Comparison of ENCODE assay signal across 8 cellular contexts in the genomic region with DNA sequence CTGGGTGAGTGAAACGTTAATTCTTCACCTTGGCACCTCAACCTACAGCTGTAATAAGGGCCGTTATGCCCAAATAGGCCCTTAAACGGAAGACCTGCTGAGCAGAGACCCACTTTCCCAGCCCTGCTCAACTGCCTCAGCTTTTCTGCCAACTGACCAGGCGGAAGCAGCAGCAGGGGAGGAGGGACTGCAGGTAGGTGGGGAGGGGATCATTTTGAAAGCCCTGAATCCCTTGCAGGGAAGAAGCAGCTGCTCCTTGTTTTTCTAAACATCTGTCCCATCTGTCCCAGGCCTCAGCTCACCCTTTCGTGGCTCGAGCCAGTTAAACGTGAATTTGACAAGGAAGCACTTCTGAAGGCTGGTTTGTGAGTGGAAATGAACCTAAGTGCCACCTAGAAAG. TPM values are rescaled to one million over a fixed set of nuclear protein-coding genes. Genes with fewer than 3 reads are reported as not detected.
A peak's percentile ranks its signal among the peaks of the same experiment; 100 is the strongest.
DNase-seq lines count a peak whose midpoint lies in the region; ATAC-seq and TF ChIP-seq lines count a peak whose summit lies in the region.

No MANE protein-coding gene starts in this region.

- no peak for ATAC-seq in activated naive CD8-positive, alpha-beta T cell treated with anti-CD3 and anti-CD28 coated beads, Interleukin-2, amount 10 ng/mL, durations not matched to agents 7 days and 5 days (ENCODE audit: low read depth)

- WGBS in HUES64: 22% methylated on average over 7 of the region's 7 CpGs
- WGBS in tibial nerve, 2 donors: 50 to 72% methylated on average over 7 of the region's 7 CpGs

- peak overlapping the region; percentile 73 for H3K4me3 ChIP-seq in HUES64 (ENCODE audit: low read length)
- H3K4me3 ChIP-seq in tibial nerve: peak overlapping the region in 2 of 4 donors; percentile 86 to 98

- TF ChIP-seq CTCF in 22Rv1 (IDR thresholded peaks at IDR 0.05): no peak
- no peak for TF ChIP-seq CTCF in mesothelial cell of epicardium (IDR thresholded peaks at IDR 0.05; ENCODE audit: unreplicated experiment)
- no peak for TF ChIP-seq CTCF in tibial nerve (IDR thresholded peaks at IDR 0.05)

- H3K27ac ChIP-seq in 22Rv1 (peak overlapping the region; percentile 71; the same call in 1 of the 2 replicates), HUES64 (ENCODE audit: low read depth, low read length) (peak overlapping the region; percentile 52; the same call in 1 of the 2 replicates), tibial nerve (peak overlapping the region in 1 of 4 donors; percentile 91)

- H3K9ac ChIP-seq in HUES64 (ENCODE audit: low read depth, low read length): no peak overlapping the region

- peaks cover 8% of the 10 kb centered on the region for H3K36me3 Mint-ChIP-seq in activated naive CD8-positive, alpha-beta T cell treated with anti-CD3 and anti-CD28 coated beads, Interleukin-2, amount 10 ng/mL, durations not matched to agents 7 days and 5 days
- no peaks in the 10 kb centered on the region for H3K36me3 Mint-ChIP-seq in mesothelial cell of epicardium

- peaks cover 1% of the 10 kb centered on the region for H3K9me3 Mint-ChIP-seq in activated naive CD8-positive, alpha-beta T cell treated with anti-CD3 and anti-CD28 coated beads, Interleukin-2, amount 10 ng/mL, durations not matched to agents 7 days and 5 days
- peaks cover 6% of the 10 kb centered on the region for H3K9me3 Mint-ChIP-seq in mesothelial cell of epicardium

- H3K4me1 ChIP-seq in HUES64 (ENCODE audit: insufficient read depth, low read length) (peaks cover 30% of the 10 kb centered on the region), tibial nerve (peaks cover 0 to 40% (median 7%) of the 10 kb centered on the region in 4 donors)

- H3K36me3 ChIP-seq in HUES64 (ENCODE audit: insufficient read depth, low read length): no peaks in the 10 kb centered on the region
- H3K36me3 ChIP-seq in tibial nerve: no peaks in the 10 kb centered on the region

- DNase-seq in activated naive CD8-positive, alpha-beta T cell treated with anti-CD3 and anti-CD28 coated beads, Interleukin-2, amount 10 ng/mL, durations not matched to agents 7 days and 5 days: no peak
- DNase-seq in mesothelial cell of epicardium (ENCODE audit: low spot score in 2 of 2, unreplicated experiment in 2 of 2): no peak
- no peak for DNase-seq in globus pallidus (ENCODE audit: low spot score)
- DNase-seq in NCI-H774 (lab: John Stamatoyannopoulos, UW): no peak
- no peak for DNase-seq in NCI-H1436 treated with DMSO at 0.1 percent for 48 hours (lab: John Stamatoyannopoulos, UW)
- DNase-seq in tibial nerve (ENCODE audit: low spot score in 2 of 2): no peak

- TF ChIP-seq EP300 in tibial nerve (IDR thresholded peaks at IDR 0.05): no peak

- POLR2A ChIA-PET in activated naive CD8-positive, alpha-beta T cell treated with anti-CD3 and anti-CD28 coated beads, Interleukin-2, amount 10 ng/mL, durations not matched to agents 7 days and 5 days (lab: Charles Lee): interaction anchor here (0.7 to 1.3 kb wide), 3 partner anchors 68 to 528 kb away, joined by 3 to 4 read pairs (median 3); no protein-coding TSS in a partner anchor

- peak overlapping the region; percentile 94 for H3K4me3 Mint-ChIP-seq in activated naive CD8-positive, alpha-beta T cell treated with anti-CD3 and anti-CD28 coated beads, Interleukin-2, amount 10 ng/mL, durations not matched to agents 7 days and 5 days
- peak overlapping the region; percentile 89 for H3K4me3 Mint-ChIP-seq in mesothelial cell of epicardium

- no peak for TF ChIP-seq POLR2A in tibial nerve (IDR thresholded peaks at IDR 0.05)

- peaks cover 2% of the 10 kb centered on the region for H3K27me3 Mint-ChIP-seq in activated naive CD8-positive, alpha-beta T cell treated with anti-CD3 and anti-CD28 coated beads, Interleukin-2, amount 10 ng/mL, durations not matched to agents 7 days and 5 days
- peaks cover 2% of the 10 kb centered on the region for H3K27me3 Mint-ChIP-seq in mesothelial cell of epicardium (ENCODE audit: low read depth)

- H3K4me1 Mint-ChIP-seq in activated naive CD8-positive, alpha-beta T cell treated with anti-CD3 and anti-CD28 coated beads, Interleukin-2, amount 10 ng/mL, durations not matched to agents 7 days and 5 days: peaks cover 28% of the 10 kb centered on the region
- peaks cover 18% of the 10 kb centered on the region for H3K4me1 Mint-ChIP-seq in mesothelial cell of epicardium

- H3K9me3 ChIP-seq in HUES64 (ENCODE audit: insufficient read depth, low read depth, low read length) (no peaks in the 10 kb centered on the region), tibial nerve (no peaks in the 10 kb centered on the region)

- H3K27ac Mint-ChIP-seq in activated naive CD8-positive, alpha-beta T cell treated with anti-CD3 and anti-CD28 coated beads, Interleukin-2, amount 10 ng/mL, durations not matched to agents 7 days and 5 days: no peak overlapping the region
- H3K27ac Mint-ChIP-seq in mesothelial cell of epicardium: no peak overlapping the region

- no peaks in the 10 kb centered on the region for H3K27me3 ChIP-seq in HUES64 (ENCODE audit: insufficient read depth, low read length)
- H3K27me3 ChIP-seq in tibial nerve: no peaks in the 10 kb centered on the region

RNA-seq across cellular contexts. Expression of a gene that starts 1.0 kb away (rescaled TPM):
- polyA plus RNA-seq in HUES64 (2013, experiment 1 of 2): 39.4 TPM
- polyA plus RNA-seq in HUES64 (2013, experiment 2 of 2): 49.3 TPM
- 10 to 100 TPM; 44.6 to 45.6 TPM for total RNA-seq in activated naive CD8-positive, alpha-beta T cell treated with anti-CD3 and anti-CD28 coated beads, Interleukin-2, amount 10 ng/mL, durations not matched to agents 7 days and 5 days
- total RNA-seq in mesothelial cell of epicardium (12.1 to 15.9 TPM (median 13.4 TPM) in 3 replicates), tibial nerve (10 to 100 TPM in 3 of 4 donors, 1 to 10 TPM in 1; 5.5 to 22.7 (median 17.3) TPM)
